1 cellular context compared by ENCODE assay signal in genomic region chr17:38750044-38750311, GRCh38.
TF ChIP-seq lines count a peak whose summit lies in the region.

No MANE protein-coding gene starts in this region.

TF ChIP-seq in HepG2, 621 proteins besides CTCF, POLR2A, EP300 and RAD21 (continues in another document):
- TF ChIP-seq ETS1 (CRISPR knock-in tag; IDR thresholded peaks at IDR 0.05) (no peak), CREBL2 (CRISPR knock-in tag; IDR thresholded peaks at IDR 0.05; ENCODE audit: borderline replicate concordance) (no peak), ZMYM4 (CRISPR knock-in tag; IDR thresholded peaks at IDR 0.05) (no peak), KDM5B (CRISPR knock-in tag; IDR thresholded peaks at IDR 0.05; ENCODE audit: borderline replicate concordance) (0 out of 2 replicates have a peak, but pooled peaks have one; percentile 17), ZNF10 (CRISPR knock-in tag; IDR thresholded peaks at IDR 0.05; ENCODE audit: borderline replicate concordance, low read depth) (no peak), MATR3 (CRISPR knock-in tag; IDR thresholded peaks at IDR 0.05) (no peak), HOXA9 (CRISPR knock-in tag; IDR thresholded peaks at IDR 0.05; ENCODE audit: borderline replicate concordance) (no peak), SRSF9 (IDR thresholded peaks at IDR 0.05; ENCODE audit: borderline replicate concordance, insufficient read depth, low read depth, low read length, poor library complexity, severe bottlenecking) (no peak), ATF1 (CRISPR knock-in tag; IDR thresholded peaks at IDR 0.05) (no peak), SALL1 (CRISPR knock-in tag; IDR thresholded peaks at IDR 0.05) (no peak), ZNF879 (CRISPR knock-in tag; IDR thresholded peaks at IDR 0.05) (no peak), GATA4 (IDR thresholded peaks at IDR 0.05; ENCODE audit: borderline replicate concordance, low read depth) (0 out of 2 replicates have a peak, but pooled peaks have one; percentile 11), RBAK (CRISPR knock-in tag; IDR thresholded peaks at IDR 0.05) (no peak), HMG20B (CRISPR knock-in tag; conservative IDR thresholded peaks at IDR 0.05) (no peak), JDP2 (CRISPR knock-in tag; IDR thresholded peaks at IDR 0.05; ENCODE audit: borderline replicate concordance) (no peak), GMEB2 (CRISPR knock-in tag; IDR thresholded peaks at IDR 0.05; ENCODE audit: low read depth) (no peak), ZNF549 (CRISPR knock-in tag; IDR thresholded peaks at IDR 0.05) (no peak), ZNF446 (CRISPR knock-in tag; IDR thresholded peaks at IDR 0.05) (peak; percentile 19; the same call in 1 of the 2 replicates), E2F2 (CRISPR knock-in tag; IDR thresholded peaks at IDR 0.05; ENCODE audit: borderline replicate concordance) (no peak), THAP7 (CRISPR knock-in tag; IDR thresholded peaks at IDR 0.05) (no peak), HMG20A (CRISPR knock-in tag; IDR thresholded peaks at IDR 0.05; ENCODE audit: borderline replicate concordance) (no peak), TRAFD1 (CRISPR knock-in tag; IDR thresholded peaks at IDR 0.05; ENCODE audit: borderline replicate concordance) (no peak), CEBPB (IDR thresholded peaks at IDR 0.05; ENCODE audit: borderline replicate concordance, low read depth, low read length) (no peak), ATF7-NPFF (CRISPR knock-in tag; IDR thresholded peaks at IDR 0.05; ENCODE audit: low read depth) (0 out of 2 replicates have a peak, but pooled peaks have one; percentile 12), PTBP1 (IDR thresholded peaks at IDR 0.05; ENCODE audit: low read depth, low read length, poor library complexity, severe bottlenecking) (no peak), ZNF704 (CRISPR knock-in tag; IDR thresholded peaks at IDR 0.05; ENCODE audit: borderline replicate concordance) (no peak), ZNF264 (CRISPR knock-in tag; IDR thresholded peaks at IDR 0.05) (0 out of 2 replicates have a peak, but pooled peaks have one; percentile 6), ZFP90 (CRISPR knock-in tag; IDR thresholded peaks at IDR 0.05; ENCODE audit: borderline replicate concordance) (peak; percentile 10; the same call in 1 of the 2 replicates), CEBPG (CRISPR knock-in tag; IDR thresholded peaks at IDR 0.05) (no peak), FOXA3 (CRISPR knock-in tag; IDR thresholded peaks at IDR 0.05) (no peak), ZBTB34 (CRISPR knock-in tag; IDR thresholded peaks at IDR 0.05) (no peak), ZHX2 (IDR thresholded peaks at IDR 0.05; ENCODE audit: low read depth) (0 out of 2 replicates have a peak, but pooled peaks have one; percentile 1), ZHX2 (CRISPR knock-in tag; IDR thresholded peaks at IDR 0.05; ENCODE audit: borderline replicate concordance) (no peak), ZNF773 (CRISPR knock-in tag; IDR thresholded peaks at IDR 0.05; ENCODE audit: borderline replicate concordance) (no peak), DMTF1 (CRISPR knock-in tag; IDR thresholded peaks at IDR 0.05) (no peak), CBFB (CRISPR knock-in tag; IDR thresholded peaks at IDR 0.05) (no peak), NCOA1 (CRISPR knock-in tag; IDR thresholded peaks at IDR 0.05) (no peak), SAFB2 (CRISPR knock-in tag; IDR thresholded peaks at IDR 0.05; ENCODE audit: borderline replicate concordance, low read depth) (0 out of 2 replicates have a peak, but pooled peaks have one; percentile 76), TAF1 (CRISPR knock-in tag; IDR thresholded peaks at IDR 0.05) (no peak), NKX3-1 (CRISPR knock-in tag; IDR thresholded peaks at IDR 0.05) (no peak), ZBTB43 (CRISPR knock-in tag; conservative IDR thresholded peaks at IDR 0.05) (0 out of 2 replicates have a peak, but pooled peaks have one; percentile 6)
